In genomic region chr9:24614070-24614469, GRCh38 we compare ENCODE assay signal across 1 cellular context.
TF ChIP-seq lines count a peak whose summit lies in the region.

No MANE protein-coding gene starts in this region.

TF ChIP-seq in GM23338, 12 proteins besides CTCF, POLR2A, EP300 and RAD21 (continued from another document):
- TF ChIP-seq ZNF462 (CRISPR knock-in tag; IDR thresholded peaks at IDR 0.05), result no peak
